Comparison of ENCODE assay signal across 1 cellular context in the genomic region with DNA sequence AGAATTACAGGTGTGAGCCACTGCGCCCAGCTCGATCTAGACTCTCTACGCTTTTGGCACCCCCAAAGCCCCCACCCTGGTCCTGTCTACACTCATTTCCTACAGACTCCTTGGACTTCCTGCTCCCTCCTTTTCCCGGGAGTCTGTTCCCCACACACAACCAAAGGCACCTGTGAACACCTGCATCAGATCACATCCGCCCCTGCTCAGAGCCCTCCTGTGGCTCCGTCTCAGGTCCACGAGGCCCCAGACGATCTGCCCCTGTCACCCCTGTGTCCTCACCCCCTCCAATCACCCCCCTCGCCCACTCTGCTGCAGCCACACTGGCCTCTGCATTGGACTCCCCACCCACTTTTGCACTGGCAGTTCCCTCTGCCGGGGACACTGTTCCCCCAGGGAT.
TF ChIP-seq lines count a peak whose summit lies in the region.

No MANE protein-coding gene starts in this region.

TF ChIP-seq in HEK293, 187 proteins besides CTCF, POLR2A, EP300 and RAD21 (continued from another document):
- TF ChIP-seq ZNF654 (tag by site-specific recombination; IDR thresholded peaks at IDR 0.05; ENCODE audit: low read depth) (no peak), ZFP41 (tag by site-specific recombination; IDR thresholded peaks at IDR 0.05; ENCODE audit: borderline replicate concordance) (no peak), ZNF785 (tag by site-specific recombination; IDR thresholded peaks at IDR 0.05) (no peak), GFI1B (tag by site-specific recombination; IDR thresholded peaks at IDR 0.05) (no peak), ZNF514 (tag by site-specific recombination; IDR thresholded peaks at IDR 0.05) (0 out of 2 replicates have a peak, but pooled peaks have one; percentile 12), YY2 (tag by site-specific recombination; IDR thresholded peaks at IDR 0.05) (no peak), ZNF169 (tag by site-specific recombination; IDR thresholded peaks at IDR 0.05) (no peak), EGR2 (tag by site-specific recombination; IDR thresholded peaks at IDR 0.05; ENCODE audit: low read depth) (0 out of 2 replicates have a peak, but pooled peaks have one; percentile 15), ZSCAN23 (tag by site-specific recombination; IDR thresholded peaks at IDR 0.05) (no peak), ZNF423 (tag by site-specific recombination; IDR thresholded peaks at IDR 0.05) (no peak), KLF10 (tag by site-specific recombination; IDR thresholded peaks at IDR 0.05) (no peak), ZNF155 (tag by site-specific recombination; IDR thresholded peaks at IDR 0.05) (no peak), OVOL3 (tag by site-specific recombination; IDR thresholded peaks at IDR 0.05) (no peak), OSR2 (tag by site-specific recombination; IDR thresholded peaks at IDR 0.05) (no peak), ZNF24 (tag by site-specific recombination; IDR thresholded peaks at IDR 0.05) (no peak), ZNF16 (tag by site-specific recombination; IDR thresholded peaks at IDR 0.05; ENCODE audit: low read depth) (no peak), PRDM1 (tag by site-specific recombination; IDR thresholded peaks at IDR 0.05) (no peak), ZNF354C (tag by site-specific recombination; IDR thresholded peaks at IDR 0.05; ENCODE audit: borderline replicate concordance, low read depth) (no peak), MEIS1 (CRISPR knock-in tag; IDR thresholded peaks at IDR 0.05; ENCODE audit: borderline replicate concordance) (no peak), ZNF776 (tag by site-specific recombination; IDR thresholded peaks at IDR 0.05; ENCODE audit: borderline replicate concordance) (no peak), GLI4 (tag by site-specific recombination; IDR thresholded peaks at IDR 0.05) (no peak), GLIS2 (tag by site-specific recombination; IDR thresholded peaks at IDR 0.05) (0 out of 2 replicates have a peak, but pooled peaks have one; percentile 28)
- TF ChIP-seq, protein P1, sequence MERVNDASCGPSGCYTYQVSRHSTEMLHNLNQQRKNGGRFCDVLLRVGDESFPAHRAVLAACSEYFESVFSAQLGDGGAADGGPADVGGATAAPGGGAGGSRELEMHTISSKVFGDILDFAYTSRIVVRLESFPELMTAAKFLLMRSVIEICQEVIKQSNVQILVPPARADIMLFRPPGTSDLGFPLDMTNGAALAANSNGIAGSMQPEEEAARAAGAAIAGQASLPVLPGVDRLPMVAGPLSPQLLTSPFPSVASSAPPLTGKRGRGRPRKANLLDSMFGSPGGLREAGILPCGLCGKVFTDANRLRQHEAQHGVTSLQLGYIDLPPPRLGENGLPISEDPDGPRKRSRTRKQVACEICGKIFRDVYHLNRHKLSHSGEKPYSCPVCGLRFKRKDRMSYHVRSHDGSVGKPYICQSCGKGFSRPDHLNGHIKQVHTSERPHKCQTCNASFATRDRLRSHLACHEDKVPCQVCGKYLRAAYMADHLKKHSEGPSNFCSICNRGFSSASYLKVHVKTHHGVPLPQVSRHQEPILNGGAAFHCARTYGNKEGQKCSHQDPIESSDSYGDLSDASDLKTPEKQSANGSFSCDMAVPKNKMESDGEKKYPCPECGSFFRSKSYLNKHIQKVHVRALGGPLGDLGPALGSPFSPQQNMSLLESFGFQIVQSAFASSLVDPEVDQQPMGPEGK (tag by site-specific recombination; IDR thresholded peaks at IDR 0.05) = no peak
- TF ChIP-seq, protein P2, sequence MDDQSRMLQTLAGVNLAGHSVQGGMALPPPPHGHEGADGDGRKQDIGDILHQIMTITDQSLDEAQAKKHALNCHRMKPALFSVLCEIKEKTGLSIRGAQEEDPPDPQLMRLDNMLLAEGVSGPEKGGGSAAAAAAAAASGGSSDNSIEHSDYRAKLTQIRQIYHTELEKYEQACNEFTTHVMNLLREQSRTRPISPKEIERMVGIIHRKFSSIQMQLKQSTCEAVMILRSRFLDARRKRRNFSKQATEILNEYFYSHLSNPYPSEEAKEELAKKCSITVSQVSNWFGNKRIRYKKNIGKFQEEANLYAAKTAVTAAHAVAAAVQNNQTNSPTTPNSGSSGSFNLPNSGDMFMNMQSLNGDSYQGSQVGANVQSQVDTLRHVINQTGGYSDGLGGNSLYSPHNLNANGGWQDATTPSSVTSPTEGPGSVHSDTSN (CRISPR knock-in tag; IDR thresholded peaks at IDR 0.05) = no peak
- TF ChIP-seq, protein P3, sequence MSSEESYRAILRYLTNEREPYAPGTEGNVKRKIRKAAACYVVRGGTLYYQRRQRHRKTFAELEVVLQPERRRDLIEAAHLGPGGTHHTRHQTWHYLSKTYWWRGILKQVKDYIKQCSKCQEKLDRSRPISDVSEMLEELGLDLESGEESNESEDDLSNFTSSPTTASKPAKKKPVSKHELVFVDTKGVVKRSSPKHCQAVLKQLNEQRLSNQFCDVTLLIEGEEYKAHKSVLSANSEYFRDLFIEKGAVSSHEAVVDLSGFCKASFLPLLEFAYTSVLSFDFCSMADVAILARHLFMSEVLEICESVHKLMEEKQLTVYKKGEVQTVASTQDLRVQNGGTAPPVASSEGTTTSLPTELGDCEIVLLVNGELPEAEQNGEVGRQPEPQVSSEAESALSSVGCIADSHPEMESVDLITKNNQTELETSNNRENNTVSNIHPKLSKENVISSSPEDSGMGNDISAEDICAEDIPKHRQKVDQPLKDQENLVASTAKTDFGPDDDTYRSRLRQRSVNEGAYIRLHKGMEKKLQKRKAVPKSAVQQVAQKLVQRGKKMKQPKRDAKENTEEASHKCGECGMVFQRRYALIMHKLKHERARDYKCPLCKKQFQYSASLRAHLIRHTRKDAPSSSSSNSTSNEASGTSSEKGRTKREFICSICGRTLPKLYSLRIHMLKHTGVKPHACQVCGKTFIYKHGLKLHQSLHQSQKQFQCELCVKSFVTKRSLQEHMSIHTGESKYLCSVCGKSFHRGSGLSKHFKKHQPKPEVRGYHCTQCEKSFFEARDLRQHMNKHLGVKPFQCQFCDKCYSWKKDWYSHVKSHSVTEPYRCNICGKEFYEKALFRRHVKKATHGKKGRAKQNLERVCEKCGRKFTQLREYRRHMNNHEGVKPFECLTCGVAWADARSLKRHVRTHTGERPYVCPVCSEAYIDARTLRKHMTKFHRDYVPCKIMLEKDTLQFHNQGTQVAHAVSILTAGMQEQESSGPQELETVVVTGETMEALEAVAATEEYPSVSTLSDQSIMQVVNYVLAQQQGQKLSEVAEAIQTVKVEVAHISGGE (tag by site-specific recombination; conservative IDR thresholded peaks at IDR 0.05; ENCODE audit: low read depth) = no peak
- TF ChIP-seq, protein P4, sequence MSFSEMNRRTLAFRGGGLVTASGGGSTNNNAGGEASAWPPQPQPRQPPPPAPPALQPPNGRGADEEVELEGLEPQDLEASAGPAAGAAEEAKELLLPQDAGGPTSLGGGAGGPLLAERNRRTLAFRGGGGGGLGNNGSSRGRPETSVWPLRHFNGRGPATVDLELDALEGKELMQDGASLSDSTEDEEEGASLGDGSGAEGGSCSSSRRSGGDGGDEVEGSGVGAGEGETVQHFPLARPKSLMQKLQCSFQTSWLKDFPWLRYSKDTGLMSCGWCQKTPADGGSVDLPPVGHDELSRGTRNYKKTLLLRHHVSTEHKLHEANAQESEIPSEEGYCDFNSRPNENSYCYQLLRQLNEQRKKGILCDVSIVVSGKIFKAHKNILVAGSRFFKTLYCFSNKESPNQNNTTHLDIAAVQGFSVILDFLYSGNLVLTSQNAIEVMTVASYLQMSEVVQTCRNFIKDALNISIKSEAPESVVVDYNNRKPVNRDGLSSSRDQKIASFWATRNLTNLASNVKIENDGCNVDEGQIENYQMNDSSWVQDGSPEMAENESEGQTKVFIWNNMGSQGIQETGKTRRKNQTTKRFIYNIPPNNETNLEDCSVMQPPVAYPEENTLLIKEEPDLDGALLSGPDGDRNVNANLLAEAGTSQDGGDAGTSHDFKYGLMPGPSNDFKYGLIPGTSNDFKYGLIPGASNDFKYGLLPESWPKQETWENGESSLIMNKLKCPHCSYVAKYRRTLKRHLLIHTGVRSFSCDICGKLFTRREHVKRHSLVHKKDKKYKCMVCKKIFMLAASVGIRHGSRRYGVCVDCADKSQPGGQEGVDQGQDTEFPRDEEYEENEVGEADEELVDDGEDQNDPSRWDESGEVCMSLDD (tag by site-specific recombination; IDR thresholded peaks at IDR 0.05) = no peak
- TF ChIP-seq, protein P5, sequence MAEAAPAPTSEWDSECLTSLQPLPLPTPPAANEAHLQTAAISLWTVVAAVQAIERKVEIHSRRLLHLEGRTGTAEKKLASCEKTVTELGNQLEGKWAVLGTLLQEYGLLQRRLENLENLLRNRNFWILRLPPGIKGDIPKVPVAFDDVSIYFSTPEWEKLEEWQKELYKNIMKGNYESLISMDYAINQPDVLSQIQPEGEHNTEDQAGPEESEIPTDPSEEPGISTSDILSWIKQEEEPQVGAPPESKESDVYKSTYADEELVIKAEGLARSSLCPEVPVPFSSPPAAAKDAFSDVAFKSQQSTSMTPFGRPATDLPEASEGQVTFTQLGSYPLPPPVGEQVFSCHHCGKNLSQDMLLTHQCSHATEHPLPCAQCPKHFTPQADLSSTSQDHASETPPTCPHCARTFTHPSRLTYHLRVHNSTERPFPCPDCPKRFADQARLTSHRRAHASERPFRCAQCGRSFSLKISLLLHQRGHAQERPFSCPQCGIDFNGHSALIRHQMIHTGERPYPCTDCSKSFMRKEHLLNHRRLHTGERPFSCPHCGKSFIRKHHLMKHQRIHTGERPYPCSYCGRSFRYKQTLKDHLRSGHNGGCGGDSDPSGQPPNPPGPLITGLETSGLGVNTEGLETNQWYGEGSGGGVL (tag by site-specific recombination; IDR thresholded peaks at IDR 0.05) = no peak
